In genomic region chr9:107288701-107289100, GRCh38 we compare ENCODE assay signal across 16 cellular contexts. TPM values are rescaled to one million over a fixed set of nuclear protein-coding genes. Genes with fewer than 3 reads are reported as not detected.
DNase-seq lines count a peak whose midpoint lies in the region; ATAC-seq and TF ChIP-seq lines count a peak whose summit lies in the region.
"Had no signal": no experiment of that assay in that cellular context is flagged by ENCODE, and none has a peak within 500 bp of the region (broad histone marks: within the 10 kb centered on the region; RNA-seq: fewer than 3 reads in every experiment).

No MANE protein-coding gene starts in this region.

- H3K9me3 ChIP-seq in SJCRH30 (replicated peaks), result no peaks in the 10 kb centered on the region
- H3K9me3 ChIP-seq: esophagus squamous epithelium, MG63, Peyer's patch, testis had no signal

- peak overlapping the region; percentile 11 for H3K4me3 Mint-ChIP-seq in activated T-cell treated with anti-CD3 and anti-CD28 coated beads, Interleukin-2, amount 50 U/mL, for 72 hours
- H3K4me3 Mint-ChIP-seq in stimulated activated naive B cell treated with anti-CD40 and anti-IgM and Interleukin-4, amounts not matched to agents 10 μg/mL and 1 μg/mL and 100 μg/mL, for 72 hours, result peak overlapping the region; percentile 1 to 2

- no peak for DNase-seq in activated T-cell treated with anti-CD3 and anti-CD28 coated beads, Interleukin-2, amount 50 U/mL, for 72 hours
- DNase-seq in activated T-cell treated with anti-CD3 and anti-CD28 coated beads, Interleukin-2, amount 50 U/mL, for 1 hour, result no peak
- DNase-seq in NCI-H226 (peak; percentile 69), erythroblast (lab: John Stamatoyannopoulos, UW) (peak; percentile 28 to 60), middle frontal gyrus (ENCODE audit: extremely low spot score, low spot score) (no peak), SJCRH30 (no peak)
- DNase-seq in stimulated activated naive B cell treated with anti-CD40 and anti-IgM and Interleukin-4, amounts not matched to agents 10 μg/mL and 1 μg/mL and 100 μg/mL, for 72 hours, result no peak
- DNase-seq: activated effector memory CD4-positive, alpha-beta T cell treated with Interleukin-2 at 50 U/mL for 16 hours; dermis blood vessel endothelial cell; esophagus squamous epithelium; MG63; NCI-H2081; NCI-H69; Peyer's patch; testis had no signal

- H3K36me3 ChIP-seq in SJCRH30, result peaks cover 22% of the 10 kb centered on the region
- H3K36me3 ChIP-seq: esophagus squamous epithelium, Peyer's patch had no signal

- H3K4me3 ChIP-seq in SJCRH30, result no peak overlapping the region
- H3K4me3 ChIP-seq: esophagus squamous epithelium, MG63, Peyer's patch, testis had no signal

- ATAC-seq in activated T-cell treated with anti-CD3 and anti-CD28 coated beads, Interleukin-2, amount 50 U/mL, for 72 hours (replicated peaks in 1 of 2), result peak; percentile 47 to 49
- ATAC-seq in stimulated activated naive B cell treated with anti-CD40 and anti-IgM and Interleukin-4, amounts not matched to agents 10 μg/mL and 1 μg/mL and 100 μg/mL, for 72 hours (replicated peaks), result peak; percentile 56 to 65
- ATAC-seq in HG03175 (IDR thresholded peaks at IDR 0.05; ENCODE audit: unreplicated experiment), result no peak

- TF ChIP-seq POLR2A in erythroblast (IDR thresholded peaks at IDR 0.05; ENCODE audit: low read length), result no peak

- no peak overlapping the region for H3K27ac Mint-ChIP-seq in activated T-cell treated with anti-CD3 and anti-CD28 coated beads, Interleukin-2, amount 50 U/mL, for 72 hours
- H3K27ac Mint-ChIP-seq in stimulated activated naive B cell treated with anti-CD40 and anti-IgM and Interleukin-4, amounts not matched to agents 10 μg/mL and 1 μg/mL and 100 μg/mL, for 72 hours, result peak overlapping the region; percentile 63

- no peaks in the 10 kb centered on the region for H3K27me3 Mint-ChIP-seq in activated T-cell treated with anti-CD3 and anti-CD28 coated beads, Interleukin-2, amount 50 U/mL, for 72 hours (ENCODE audit: low read depth)
- no peaks in the 10 kb centered on the region for H3K27me3 Mint-ChIP-seq in stimulated activated naive B cell treated with anti-CD40 and anti-IgM and Interleukin-4, amounts not matched to agents 10 μg/mL and 1 μg/mL and 100 μg/mL, for 72 hours

- no peak overlapping the region for H3K27ac ChIP-seq in SJCRH30
- H3K27ac ChIP-seq: esophagus squamous epithelium, Peyer's patch, testis had no signal

- peaks cover 4 to 8% of the 10 kb centered on the region in 2 donors for H3K36me3 Mint-ChIP-seq in activated T-cell treated with anti-CD3 and anti-CD28 coated beads, Interleukin-2, amount 50 U/mL, for 72 hours (ENCODE audit: insufficient read depth in 2 of 2)
- H3K36me3 Mint-ChIP-seq in stimulated activated naive B cell treated with anti-CD40 and anti-IgM and Interleukin-4, amounts not matched to agents 10 μg/mL and 1 μg/mL and 100 μg/mL, for 72 hours, result peaks cover 10 to 29% of the 10 kb centered on the region in 2 donors

- peaks cover 70% of the 10 kb centered on the region for H3K4me1 Mint-ChIP-seq in activated T-cell treated with anti-CD3 and anti-CD28 coated beads, Interleukin-2, amount 50 U/mL, for 72 hours (ENCODE audit: low read depth)
- H3K4me1 Mint-ChIP-seq in stimulated activated naive B cell treated with anti-CD40 and anti-IgM and Interleukin-4, amounts not matched to agents 10 μg/mL and 1 μg/mL and 100 μg/mL, for 72 hours, result peaks cover 28 to 55% of the 10 kb centered on the region in 2 donors

- no peaks in the 10 kb centered on the region for H3K4me1 ChIP-seq in SJCRH30

- H3K9me3 Mint-ChIP-seq in activated T-cell treated with anti-CD3 and anti-CD28 coated beads, Interleukin-2, amount 50 U/mL, for 72 hours, result no peaks in the 10 kb centered on the region
- H3K9me3 Mint-ChIP-seq in stimulated activated naive B cell treated with anti-CD40 and anti-IgM and Interleukin-4, amounts not matched to agents 10 μg/mL and 1 μg/mL and 100 μg/mL, for 72 hours, result no peaks in the 10 kb centered on the region

- H3K27me3 ChIP-seq in SJCRH30, result no peaks in the 10 kb centered on the region
- H3K27me3 ChIP-seq: esophagus squamous epithelium, MG63, Peyer's patch, testis had no signal

RNA-seq across cellular contexts. Expression of gene RAD23B, which starts 5.6 kb away (rescaled TPM):
- total RNA-seq in activated T-cell treated with anti-CD3 and anti-CD28 coated beads, Interleukin-2, amount 50 U/mL, for 72 hours, result 100 to 1,000 TPM in 1 of 2 donors, 10 to 100 TPM in 1; 88.7 to 112 TPM
- 143 and 146 TPM in 2 replicates for total RNA-seq in SJCRH30 (2014; rRNA removed; shearing (Covaris generic))

Comparison
In these comparisons a context has a peak if more than half of its experiments do, and no peak if none do; other contexts are left out.
1. DNase-seq: peak in NCI-H226 (single experiment) and erythroblast (2 of 2); none in activated T-cell treated with anti-CD3 and anti-CD28 coated beads, Interleukin-2, amount 50 U/mL, for 72 hours (0 of 2), activated T-cell treated with anti-CD3 and anti-CD28 coated beads, Interleukin-2, amount 50 U/mL, for 1 hour (single experiment), stimulated activated naive B cell treated with anti-CD40 and anti-IgM and Interleukin-4, amounts not matched to agents 10 μg/mL and 1 μg/mL and 100 μg/mL, for 72 hours (single experiment), middle frontal gyrus (single experiment) and SJCRH30 (0 of 2).